ENCODE assay signal across 23 cellular contexts in genomic region chr2:127589358-127589757, GRCh38. TPM values are rescaled to one million over a fixed set of nuclear protein-coding genes. Genes with fewer than 3 reads are reported as not detected.
DNase-seq lines count a peak whose midpoint lies in the region; ATAC-seq and TF ChIP-seq lines count a peak whose summit lies in the region.
"Had no signal": no experiment of that assay in that cellular context is flagged by ENCODE, and none has a peak within 500 bp of the region (broad histone marks: within the 10 kb centered on the region; RNA-seq: fewer than 3 reads in every experiment).

No MANE protein-coding gene starts in this region.

- no peaks in the 10 kb centered on the region for H3K4me1 Mint-ChIP-seq in stimulated activated effector memory CD8-positive, alpha-beta T cell treated with anti-CD3 and anti-CD28 coated beads, Interleukin-12 subunit alpha, Interleukin-12 subunit beta, amount 100 ng/mL, for 72 hours

- TF ChIP-seq POLR2A in Peyer's patch (IDR thresholded peaks at IDR 0.05) (no peak), spleen (IDR thresholded peaks at IDR 0.05) (no peak)

- H3K36me3 Mint-ChIP-seq in stimulated activated effector memory CD8-positive, alpha-beta T cell treated with anti-CD3 and anti-CD28 coated beads, Interleukin-12 subunit alpha, Interleukin-12 subunit beta, amount 100 ng/mL, for 72 hours, result no peaks in the 10 kb centered on the region
- H3K36me3 Mint-ChIP-seq: CD4-positive, alpha-beta memory T cell had no signal

- H3K4me1 ChIP-seq in Peyer's patch, result no peaks in the 10 kb centered on the region
- peaks cover 0 to 11% (median 7%) of the 10 kb centered on the region in 6 donors for H3K4me1 ChIP-seq in spleen
- H3K4me1 ChIP-seq: SJCRH30 had no signal

- H3K36me3 ChIP-seq in Peyer's patch (peaks cover 0 to 64% (median 0%) of the 10 kb centered on the region in 3 donors), spleen (no peaks in the 10 kb centered on the region)
- H3K36me3 ChIP-seq: BLaER1, SJCRH30 had no signal

- TF ChIP-seq CTCF in Peyer's patch (IDR thresholded peaks at IDR 0.05) (no peak), spleen (IDR thresholded peaks at IDR 0.05 in 8 of 11, conservative IDR thresholded peaks at IDR 0.05 in 3 of 11) (no peak)

- 84 to 96% (median 93%) methylated on average over 3 of the region's 3 CpGs for WGBS in spleen, 5 donors

- DNase-seq in D341Med (ENCODE audit: low spot score) (peak; percentile 4), Peyer's patch (peak in 2 of 3 donors; percentile 11 to 19), islet precursor cell (peak; percentile 21), spleen (peak; percentile 50)
- DNase-seq in stimulated activated effector memory CD8-positive, alpha-beta T cell treated with anti-CD3 and anti-CD28 coated beads, Interleukin-12 subunit alpha, Interleukin-12 subunit beta, amount 100 ng/mL, for 72 hours (ENCODE audit: low spot score in 2 of 2), result no peak
- no peak for DNase-seq in stimulated activated CD4-positive, alpha-beta T cell treated with anti-CD3 and anti-CD28 coated beads, Interleukin-4, amount 100 ng/mL, for 4 hours
- DNase-seq: CD4-positive, alpha-beta memory T cell; DMS53; EL; GOT3; KG1; NCI-H1105 treated with DMSO at 0.1 percent for 48 hours; NCI-H187; NCI-H2107; NCI-H510A; NCI-H82; PC-3; SJCRH30 had no signal

- H3K27me3 ChIP-seq in Peyer's patch, result no peaks in the 10 kb centered on the region
- H3K27me3 ChIP-seq in spleen (replicated peaks in 1 of 7), result no peaks in the 10 kb centered on the region
- H3K27me3 ChIP-seq: BLaER1, SJCRH30 had no signal

- H3K4me3 ChIP-seq in Peyer's patch (no peak overlapping the region), spleen (no peak overlapping the region)
- H3K4me3 ChIP-seq: BLaER1, SJCRH30 had no signal

- intact Hi-C loops in spleen (cut with DNase I; ENCODE audit: low total_unique reads), result no loop called here

- no peak overlapping the region for H3K27ac Mint-ChIP-seq in stimulated activated effector memory CD8-positive, alpha-beta T cell treated with anti-CD3 and anti-CD28 coated beads, Interleukin-12 subunit alpha, Interleukin-12 subunit beta, amount 100 ng/mL, for 72 hours
- H3K27ac Mint-ChIP-seq: CD4-positive, alpha-beta memory T cell had no signal

- H3K9me3 Mint-ChIP-seq in stimulated activated effector memory CD8-positive, alpha-beta T cell treated with anti-CD3 and anti-CD28 coated beads, Interleukin-12 subunit alpha, Interleukin-12 subunit beta, amount 100 ng/mL, for 72 hours, result no peaks in the 10 kb centered on the region
- H3K9me3 Mint-ChIP-seq: CD4-positive, alpha-beta memory T cell had no signal

- H3K27ac ChIP-seq in Peyer's patch, result no peak overlapping the region
- no peak overlapping the region for H3K27ac ChIP-seq in spleen
- H3K27ac ChIP-seq: BLaER1, RWPE1, SJCRH30 had no signal

- H3K4me3 Mint-ChIP-seq in stimulated activated effector memory CD8-positive, alpha-beta T cell treated with anti-CD3 and anti-CD28 coated beads, Interleukin-12 subunit alpha, Interleukin-12 subunit beta, amount 100 ng/mL, for 72 hours, result no peak overlapping the region
- H3K4me3 Mint-ChIP-seq: CD4-positive, alpha-beta memory T cell had no signal

- no peak for ATAC-seq in stimulated activated effector memory CD8-positive, alpha-beta T cell treated with anti-CD3 and anti-CD28 coated beads, Interleukin-12 subunit alpha, Interleukin-12 subunit beta, amount 100 ng/mL, for 72 hours
- no peak for ATAC-seq in GM18517 (IDR thresholded peaks at IDR 0.05; ENCODE audit: unreplicated experiment)
- ATAC-seq: HCT116, HepG2, PC-3 had no signal

- H3K9me3 ChIP-seq in Peyer's patch, result no peaks in the 10 kb centered on the region
- no peaks in the 10 kb centered on the region for H3K9me3 ChIP-seq in spleen
- H3K9me3 ChIP-seq: BLaER1, SJCRH30 had no signal

RNA-seq across cellular contexts. Expression of gene MYO7B, which starts 53.9 kb away (rescaled TPM):
- total RNA-seq in Peyer's patch, result 1,000 to 10,000 TPM in 1 of 4 donors, 100 to 1,000 TPM in 3; 214 to 1,039 (median 594) TPM
- 10 to 100 TPM; 32.3 to 55.7 (median 50.1) TPM for total RNA-seq in spleen
- polyA plus RNA-seq in spleen, result 100 to 1,000 TPM in 2 of 3 donors, 10 to 100 TPM in 1; 76.9 to 165 (median 103) TPM
- total RNA-seq: CD4-positive, alpha-beta memory T cell; HepG2 had no signal
- polyA plus RNA-seq: CD4-positive, alpha-beta memory T cell; HepG2 had no signal

RNA-seq across cellular contexts. Expression of gene GPR17, which starts 56.6 kb away (rescaled TPM):
- not detected for total RNA-seq in Peyer's patch
- total RNA-seq in spleen, result under 1 TPM in 3 of 7 donors, not detected in 4; 0.22 to 0.79 (median 0.23) TPM
- 1 to 10 TPM in 1 of 3 donors, under 1 TPM in 2; 0.09 to 1.9 (median 0.26) TPM for polyA plus RNA-seq in spleen
- total RNA-seq: CD4-positive, alpha-beta memory T cell; HepG2; SJCRH30 had no signal
- polyA plus RNA-seq: CD4-positive, alpha-beta memory T cell; HepG2 had no signal

Comparison
In these comparisons a context has a peak if more than half of its experiments do, and no peak if none do; other contexts are left out.
1. DNase-seq: peak in D341Med (single experiment), Peyer's patch (2 of 3), islet precursor cell (single experiment) and spleen (single experiment); none in stimulated activated effector memory CD8-positive, alpha-beta T cell treated with anti-CD3 and anti-CD28 coated beads, Interleukin-12 subunit alpha, Interleukin-12 subunit beta, amount 100 ng/mL, for 72 hours (0 of 2) and stimulated activated CD4-positive, alpha-beta T cell treated with anti-CD3 and anti-CD28 coated beads, Interleukin-4, amount 100 ng/mL, for 4 hours (0 of 2).